1 cellular context compared by ENCODE assay signal in the genomic region with DNA sequence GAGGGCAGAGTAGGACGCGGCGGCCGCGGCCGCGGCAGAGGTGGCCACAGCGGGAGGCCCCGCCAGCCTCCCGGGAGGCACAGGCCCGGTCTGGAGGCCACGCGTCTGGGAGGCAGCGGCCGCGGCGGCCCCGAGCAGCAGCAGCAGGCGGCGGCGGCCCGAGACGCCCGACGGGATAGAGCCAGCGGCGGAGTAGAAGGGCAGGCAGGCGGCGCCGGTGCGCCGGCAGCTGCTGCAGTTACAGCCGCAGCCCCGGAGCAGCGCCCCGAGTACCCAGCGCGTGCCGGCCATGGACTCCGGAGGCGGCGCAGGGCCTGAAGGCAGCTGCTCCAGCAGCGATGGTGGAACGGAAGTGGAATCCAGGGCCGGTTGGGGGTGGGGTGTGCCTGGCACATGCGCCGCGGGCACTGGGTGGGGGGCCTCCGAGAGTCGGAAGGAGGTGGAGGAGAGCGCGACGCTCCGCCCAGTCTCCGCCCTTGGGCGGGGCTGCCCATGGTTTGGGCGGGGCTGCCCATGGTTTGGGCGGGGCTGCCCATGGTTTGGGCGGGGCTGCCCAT.
TF ChIP-seq lines count a peak whose summit lies in the region.

A gene with protein sequence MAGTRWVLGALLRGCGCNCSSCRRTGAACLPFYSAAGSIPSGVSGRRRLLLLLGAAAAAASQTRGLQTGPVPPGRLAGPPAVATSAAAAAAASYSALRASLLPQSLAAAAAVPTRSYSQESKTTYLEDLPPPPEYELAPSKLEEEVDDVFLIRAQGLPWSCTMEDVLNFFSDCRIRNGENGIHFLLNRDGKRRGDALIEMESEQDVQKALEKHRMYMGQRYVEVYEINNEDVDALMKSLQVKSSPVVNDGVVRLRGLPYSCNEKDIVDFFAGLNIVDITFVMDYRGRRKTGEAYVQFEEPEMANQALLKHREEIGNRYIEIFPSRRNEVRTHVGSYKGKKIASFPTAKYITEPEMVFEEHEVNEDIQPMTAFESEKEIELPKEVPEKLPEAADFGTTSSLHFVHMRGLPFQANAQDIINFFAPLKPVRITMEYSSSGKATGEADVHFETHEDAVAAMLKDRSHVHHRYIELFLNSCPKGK (minus strand): TSS at position 354 of the 557 bp plus-strand sequence. CDS start 63 bp downstream, at position 291.

TF ChIP-seq in H1, 55 proteins besides CTCF, POLR2A, EP300 and RAD21:
- no peak for TF ChIP-seq HDAC6 (IDR thresholded peaks at IDR 0.05; ENCODE audit: low read depth, low read length)
- TF ChIP-seq KDM1A (IDR thresholded peaks at IDR 0.05; ENCODE audit: borderline replicate concordance, low read length) = no peak
- no peak for TF ChIP-seq TEAD4 (IDR thresholded peaks at IDR 0.05; ENCODE audit: low read depth, low read length)
- TF ChIP-seq TBP (IDR thresholded peaks at IDR 0.05; ENCODE audit: low read depth, low read length) = peak; percentile 66
- no peak for TF ChIP-seq SP2 (IDR thresholded peaks at IDR 0.05; ENCODE audit: low read length)
- TF ChIP-seq, protein P1, sequence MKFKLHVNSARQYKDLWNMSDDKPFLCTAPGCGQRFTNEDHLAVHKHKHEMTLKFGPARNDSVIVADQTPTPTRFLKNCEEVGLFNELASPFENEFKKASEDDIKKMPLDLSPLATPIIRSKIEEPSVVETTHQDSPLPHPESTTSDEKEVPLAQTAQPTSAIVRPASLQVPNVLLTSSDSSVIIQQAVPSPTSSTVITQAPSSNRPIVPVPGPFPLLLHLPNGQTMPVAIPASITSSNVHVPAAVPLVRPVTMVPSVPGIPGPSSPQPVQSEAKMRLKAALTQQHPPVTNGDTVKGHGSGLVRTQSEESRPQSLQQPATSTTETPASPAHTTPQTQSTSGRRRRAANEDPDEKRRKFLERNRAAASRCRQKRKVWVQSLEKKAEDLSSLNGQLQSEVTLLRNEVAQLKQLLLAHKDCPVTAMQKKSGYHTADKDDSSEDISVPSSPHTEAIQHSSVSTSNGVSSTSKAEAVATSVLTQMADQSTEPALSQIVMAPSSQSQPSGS (IDR thresholded peaks at IDR 0.05; ENCODE audit: low read length) = no peak
- 0 out of 2 replicates have a peak, but pooled peaks have one; percentile 43 for TF ChIP-seq SP4 (IDR thresholded peaks at IDR 0.05; ENCODE audit: low read length)
- no peak for TF ChIP-seq MAFK (IDR thresholded peaks at IDR 0.05; ENCODE audit: low read depth, low read length)
- TF ChIP-seq, protein P2, sequence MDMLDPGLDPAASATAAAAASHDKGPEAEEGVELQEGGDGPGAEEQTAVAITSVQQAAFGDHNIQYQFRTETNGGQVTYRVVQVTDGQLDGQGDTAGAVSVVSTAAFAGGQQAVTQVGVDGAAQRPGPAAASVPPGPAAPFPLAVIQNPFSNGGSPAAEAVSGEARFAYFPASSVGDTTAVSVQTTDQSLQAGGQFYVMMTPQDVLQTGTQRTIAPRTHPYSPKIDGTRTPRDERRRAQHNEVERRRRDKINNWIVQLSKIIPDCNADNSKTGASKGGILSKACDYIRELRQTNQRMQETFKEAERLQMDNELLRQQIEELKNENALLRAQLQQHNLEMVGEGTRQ (IDR thresholded peaks at IDR 0.05; ENCODE audit: low read length) = no peak
- peak; percentile 73 for TF ChIP-seq TAF7 (optimal IDR thresholded peaks at IDR 0.05; ENCODE audit: borderline replicate concordance, low read depth, low read length)
- TF ChIP-seq, protein P3, sequence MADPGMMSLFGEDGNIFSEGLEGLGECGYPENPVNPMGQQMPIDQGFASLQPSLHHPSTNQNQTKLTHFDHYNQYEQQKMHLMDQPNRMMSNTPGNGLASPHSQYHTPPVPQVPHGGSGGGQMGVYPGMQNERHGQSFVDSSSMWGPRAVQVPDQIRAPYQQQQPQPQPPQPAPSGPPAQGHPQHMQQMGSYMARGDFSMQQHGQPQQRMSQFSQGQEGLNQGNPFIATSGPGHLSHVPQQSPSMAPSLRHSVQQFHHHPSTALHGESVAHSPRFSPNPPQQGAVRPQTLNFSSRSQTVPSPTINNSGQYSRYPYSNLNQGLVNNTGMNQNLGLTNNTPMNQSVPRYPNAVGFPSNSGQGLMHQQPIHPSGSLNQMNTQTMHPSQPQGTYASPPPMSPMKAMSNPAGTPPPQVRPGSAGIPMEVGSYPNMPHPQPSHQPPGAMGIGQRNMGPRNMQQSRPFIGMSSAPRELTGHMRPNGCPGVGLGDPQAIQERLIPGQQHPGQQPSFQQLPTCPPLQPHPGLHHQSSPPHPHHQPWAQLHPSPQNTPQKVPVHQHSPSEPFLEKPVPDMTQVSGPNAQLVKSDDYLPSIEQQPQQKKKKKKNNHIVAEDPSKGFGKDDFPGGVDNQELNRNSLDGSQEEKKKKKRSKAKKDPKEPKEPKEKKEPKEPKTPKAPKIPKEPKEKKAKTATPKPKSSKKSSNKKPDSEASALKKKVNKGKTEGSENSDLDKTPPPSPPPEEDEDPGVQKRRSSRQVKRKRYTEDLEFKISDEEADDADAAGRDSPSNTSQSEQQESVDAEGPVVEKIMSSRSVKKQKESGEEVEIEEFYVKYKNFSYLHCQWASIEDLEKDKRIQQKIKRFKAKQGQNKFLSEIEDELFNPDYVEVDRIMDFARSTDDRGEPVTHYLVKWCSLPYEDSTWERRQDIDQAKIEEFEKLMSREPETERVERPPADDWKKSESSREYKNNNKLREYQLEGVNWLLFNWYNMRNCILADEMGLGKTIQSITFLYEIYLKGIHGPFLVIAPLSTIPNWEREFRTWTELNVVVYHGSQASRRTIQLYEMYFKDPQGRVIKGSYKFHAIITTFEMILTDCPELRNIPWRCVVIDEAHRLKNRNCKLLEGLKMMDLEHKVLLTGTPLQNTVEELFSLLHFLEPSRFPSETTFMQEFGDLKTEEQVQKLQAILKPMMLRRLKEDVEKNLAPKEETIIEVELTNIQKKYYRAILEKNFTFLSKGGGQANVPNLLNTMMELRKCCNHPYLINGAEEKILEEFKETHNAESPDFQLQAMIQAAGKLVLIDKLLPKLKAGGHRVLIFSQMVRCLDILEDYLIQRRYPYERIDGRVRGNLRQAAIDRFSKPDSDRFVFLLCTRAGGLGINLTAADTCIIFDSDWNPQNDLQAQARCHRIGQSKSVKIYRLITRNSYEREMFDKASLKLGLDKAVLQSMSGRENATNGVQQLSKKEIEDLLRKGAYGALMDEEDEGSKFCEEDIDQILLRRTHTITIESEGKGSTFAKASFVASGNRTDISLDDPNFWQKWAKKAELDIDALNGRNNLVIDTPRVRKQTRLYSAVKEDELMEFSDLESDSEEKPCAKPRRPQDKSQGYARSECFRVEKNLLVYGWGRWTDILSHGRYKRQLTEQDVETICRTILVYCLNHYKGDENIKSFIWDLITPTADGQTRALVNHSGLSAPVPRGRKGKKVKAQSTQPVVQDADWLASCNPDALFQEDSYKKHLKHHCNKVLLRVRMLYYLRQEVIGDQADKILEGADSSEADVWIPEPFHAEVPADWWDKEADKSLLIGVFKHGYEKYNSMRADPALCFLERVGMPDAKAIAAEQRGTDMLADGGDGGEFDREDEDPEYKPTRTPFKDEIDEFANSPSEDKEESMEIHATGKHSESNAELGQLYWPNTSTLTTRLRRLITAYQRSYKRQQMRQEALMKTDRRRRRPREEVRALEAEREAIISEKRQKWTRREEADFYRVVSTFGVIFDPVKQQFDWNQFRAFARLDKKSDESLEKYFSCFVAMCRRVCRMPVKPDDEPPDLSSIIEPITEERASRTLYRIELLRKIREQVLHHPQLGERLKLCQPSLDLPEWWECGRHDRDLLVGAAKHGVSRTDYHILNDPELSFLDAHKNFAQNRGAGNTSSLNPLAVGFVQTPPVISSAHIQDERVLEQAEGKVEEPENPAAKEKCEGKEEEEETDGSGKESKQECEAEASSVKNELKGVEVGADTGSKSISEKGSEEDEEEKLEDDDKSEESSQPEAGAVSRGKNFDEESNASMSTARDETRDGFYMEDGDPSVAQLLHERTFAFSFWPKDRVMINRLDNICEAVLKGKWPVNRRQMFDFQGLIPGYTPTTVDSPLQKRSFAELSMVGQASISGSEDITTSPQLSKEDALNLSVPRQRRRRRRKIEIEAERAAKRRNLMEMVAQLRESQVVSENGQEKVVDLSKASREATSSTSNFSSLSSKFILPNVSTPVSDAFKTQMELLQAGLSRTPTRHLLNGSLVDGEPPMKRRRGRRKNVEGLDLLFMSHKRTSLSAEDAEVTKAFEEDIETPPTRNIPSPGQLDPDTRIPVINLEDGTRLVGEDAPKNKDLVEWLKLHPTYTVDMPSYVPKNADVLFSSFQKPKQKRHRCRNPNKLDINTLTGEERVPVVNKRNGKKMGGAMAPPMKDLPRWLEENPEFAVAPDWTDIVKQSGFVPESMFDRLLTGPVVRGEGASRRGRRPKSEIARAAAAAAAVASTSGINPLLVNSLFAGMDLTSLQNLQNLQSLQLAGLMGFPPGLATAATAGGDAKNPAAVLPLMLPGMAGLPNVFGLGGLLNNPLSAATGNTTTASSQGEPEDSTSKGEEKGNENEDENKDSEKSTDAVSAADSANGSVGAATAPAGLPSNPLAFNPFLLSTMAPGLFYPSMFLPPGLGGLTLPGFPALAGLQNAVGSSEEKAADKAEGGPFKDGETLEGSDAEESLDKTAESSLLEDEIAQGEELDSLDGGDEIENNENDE (IDR thresholded peaks at IDR 0.05; ENCODE audit: insufficient replicate concordance, low read length) = no peak
- TF ChIP-seq TAF1 (IDR thresholded peaks at IDR 0.05; ENCODE audit: low read depth, low read length) = peak; percentile 83
- TF ChIP-seq KDM4A (IDR thresholded peaks at IDR 0.05; ENCODE audit: low read depth, low read length, severe bottlenecking) = peak; percentile 28
- TF ChIP-seq EGR1 (IDR thresholded peaks at IDR 0.05; ENCODE audit: borderline replicate concordance, low read depth, low read length) = no peak
- TF ChIP-seq RNF2 (IDR thresholded peaks at IDR 0.05; ENCODE audit: borderline replicate concordance, low read depth, low read length, missing control alignments, poor library complexity, severe bottlenecking) = no peak
- no peak for TF ChIP-seq CBX5 (IDR thresholded peaks at IDR 0.05; ENCODE audit: low read depth, low read length)
- TF ChIP-seq SAP30 (IDR thresholded peaks at IDR 0.05; ENCODE audit: insufficient read depth, insufficient replicate concordance, low read length) = no peak
- no peak for TF ChIP-seq POU5F1 (IDR thresholded peaks at IDR 0.05; ENCODE audit: low read depth, low read length)
- TF ChIP-seq CTBP2 (IDR thresholded peaks at IDR 0.05; ENCODE audit: borderline replicate concordance, insufficient read depth, insufficient read length, low read length) = no peak
- no peak for TF ChIP-seq JUN (IDR thresholded peaks at IDR 0.05; ENCODE audit: low read depth, low read length)
- no peak for TF ChIP-seq JUND (IDR thresholded peaks at IDR 0.05; ENCODE audit: low read length)
- no peak for TF ChIP-seq KDM5A (IDR thresholded peaks at IDR 0.05; ENCODE audit: low read length)
- TF ChIP-seq GABPA (IDR thresholded peaks at IDR 0.05; ENCODE audit: borderline replicate concordance, insufficient read depth, low read length) = no peak
- no peak for TF ChIP-seq BRCA1 (IDR thresholded peaks at IDR 0.05; ENCODE audit: low read depth, low read length)
- 0 out of 2 replicates have a peak, but pooled peaks have one; percentile 13 for TF ChIP-seq FOSL1 (IDR thresholded peaks at IDR 0.05; ENCODE audit: insufficient read depth, low read depth, low read length)
- TF ChIP-seq RFX5 (IDR thresholded peaks at IDR 0.05; ENCODE audit: borderline replicate concordance, low read depth, low read length) = no peak
- TF ChIP-seq, protein P4, sequence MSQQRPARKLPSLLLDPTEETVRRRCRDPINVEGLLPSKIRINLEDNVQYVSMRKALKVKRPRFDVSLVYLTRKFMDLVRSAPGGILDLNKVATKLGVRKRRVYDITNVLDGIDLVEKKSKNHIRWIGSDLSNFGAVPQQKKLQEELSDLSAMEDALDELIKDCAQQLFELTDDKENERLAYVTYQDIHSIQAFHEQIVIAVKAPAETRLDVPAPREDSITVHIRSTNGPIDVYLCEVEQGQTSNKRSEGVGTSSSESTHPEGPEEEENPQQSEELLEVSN (IDR thresholded peaks at IDR 0.05) = peak; percentile 39; the same call in 1 of the 2 replicates
- peak; percentile 84; the same call in 1 of the 2 replicates for TF ChIP-seq POLR2AphosphoS5 (IDR thresholded peaks at IDR 0.05; ENCODE audit: low read depth, low read length)
- TF ChIP-seq GTF2F1 (IDR thresholded peaks at IDR 0.05; ENCODE audit: borderline replicate concordance, low read depth, low read length) = no peak
- TF ChIP-seq TCF12 (IDR thresholded peaks at IDR 0.05; ENCODE audit: low read depth, low read length) = no peak
- TF ChIP-seq NRF1 (IDR thresholded peaks at IDR 0.05; ENCODE audit: low read depth, low read length) = peak; percentile 54
- TF ChIP-seq SIX5 (IDR thresholded peaks at IDR 0.05; ENCODE audit: low read depth, low read length) = no peak
- no peak for TF ChIP-seq BACH1 (IDR thresholded peaks at IDR 0.05; ENCODE audit: low read length)
- TF ChIP-seq CHD1 (IDR thresholded peaks at IDR 0.05; ENCODE audit: low read depth, low read length) = no peak
- TF ChIP-seq NANOG (IDR thresholded peaks at IDR 0.05; ENCODE audit: insufficient read depth, low read depth, low read length, poor library complexity, severe bottlenecking) = no peak
- TF ChIP-seq, protein P5, sequence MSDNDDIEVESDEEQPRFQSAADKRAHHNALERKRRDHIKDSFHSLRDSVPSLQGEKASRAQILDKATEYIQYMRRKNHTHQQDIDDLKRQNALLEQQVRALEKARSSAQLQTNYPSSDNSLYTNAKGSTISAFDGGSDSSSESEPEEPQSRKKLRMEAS (IDR thresholded peaks at IDR 0.05) = peak; percentile 91
- no peak for TF ChIP-seq ASH2L (IDR thresholded peaks at IDR 0.05; ENCODE audit: low read length)
- TF ChIP-seq EZH2 (IDR thresholded peaks at IDR 0.05; ENCODE audit: low read depth, low read length, severe bottlenecking) = no peak
- no peak for TF ChIP-seq SUZ12 (IDR thresholded peaks at IDR 0.05; ENCODE audit: low read length)
- TF ChIP-seq HDAC2 (IDR thresholded peaks at IDR 0.05; ENCODE audit: borderline replicate concordance in 1 of 2, low read depth in 2 of 2, low read length in 2 of 2) = no peak
- no peak for TF ChIP-seq SIRT6 (IDR thresholded peaks at IDR 0.05; ENCODE audit: low read length)
- no peak for TF ChIP-seq CREB1 (IDR thresholded peaks at IDR 0.05)
- no peak for TF ChIP-seq BCL11A (IDR thresholded peaks at IDR 0.05; ENCODE audit: low read depth in 2 of 2, low read length in 2 of 2)
- TF ChIP-seq SRF (IDR thresholded peaks at IDR 0.05; ENCODE audit: low read depth, low read length) = no peak
- TF ChIP-seq PHF8 (conservative IDR thresholded peaks at IDR 0.05; ENCODE audit: low read depth, low read length) = peak; percentile 89
- TF ChIP-seq, protein P6, sequence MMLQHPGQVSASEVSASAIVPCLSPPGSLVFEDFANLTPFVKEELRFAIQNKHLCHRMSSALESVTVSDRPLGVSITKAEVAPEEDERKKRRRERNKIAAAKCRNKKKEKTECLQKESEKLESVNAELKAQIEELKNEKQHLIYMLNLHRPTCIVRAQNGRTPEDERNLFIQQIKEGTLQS (IDR thresholded peaks at IDR 0.05; ENCODE audit: insufficient read depth, low read depth, low read length) = no peak
- peak; percentile 17 to 65; a peak in 1 of 4 replicates for TF ChIP-seq SIN3A (conservative IDR thresholded peaks at IDR 0.05 in 1 of 2, IDR thresholded peaks at IDR 0.05 in 1 of 2; ENCODE audit: low read depth in 1 of 2, low read length in 2 of 2)
- peak; percentile 61; the same call in 1 of the 2 replicates for TF ChIP-seq YY1 (IDR thresholded peaks at IDR 0.05; ENCODE audit: low read depth, low read length)
- TF ChIP-seq CHD2 (IDR thresholded peaks at IDR 0.05; ENCODE audit: low read length) = no peak
- no peak for TF ChIP-seq SP1 (IDR thresholded peaks at IDR 0.05; ENCODE audit: low read depth, low read length)
- TF ChIP-seq CBX8 (IDR thresholded peaks at IDR 0.05; ENCODE audit: borderline replicate concordance, low read depth, low read length) = no peak
